Comparison of ENCODE assay signal across 18 cellular contexts in genomic region chr19:53876651-53877224, GRCh38. TPM values are rescaled to one million over a fixed set of nuclear protein-coding genes. Genes with fewer than 3 reads are reported as not detected.
DNase-seq lines count a peak whose midpoint lies in the region; ATAC-seq and TF ChIP-seq lines count a peak whose summit lies in the region.
"Had no signal": no experiment of that assay in that cellular context is flagged by ENCODE, and none has a peak within 500 bp of the region (broad histone marks: within the 10 kb centered on the region; RNA-seq: fewer than 3 reads in every experiment).

No MANE protein-coding gene starts in this region.

- POLR2A ChIA-PET in OCI-LY7 (lab: Charles Lee) = no interaction called here

- intact Hi-C loops in OCI-LY7 (cut with micrococcal nuclease; ENCODE audit: unreplicated experiment) = no loop called here

- ATAC-seq in activated naive CD8-positive, alpha-beta T cell treated with anti-CD3 and anti-CD28 coated beads, Interleukin-2, amount 50 U/mL, for 24 hours = no peak
- ATAC-seq in stimulated activated naive B cell treated with anti-CD40 and anti-IgM and Interleukin-4, amounts not matched to agents 10 μg/mL and 1 μg/mL and 100 μg/mL, for 72 hours (replicated peaks) = no peak

- no peaks in the 10 kb centered on the region for H3K36me3 ChIP-seq in Karpas-422 (ENCODE audit: insufficient read depth, low read length)
- no peaks in the 10 kb centered on the region for H3K36me3 ChIP-seq in OCI-LY7 (ENCODE audit: insufficient read depth, low read length)

- no peaks in the 10 kb centered on the region for H3K9me3 Mint-ChIP-seq in activated naive CD8-positive, alpha-beta T cell (ENCODE audit: low read depth)
- no peaks in the 10 kb centered on the region for H3K9me3 Mint-ChIP-seq in activated naive CD8-positive, alpha-beta T cell treated with anti-CD3 and anti-CD28 coated beads, Interleukin-2, amount 50 U/mL, for 24 hours
- no peaks in the 10 kb centered on the region for H3K9me3 Mint-ChIP-seq in chondrocyte (ENCODE audit: low read depth)
- H3K9me3 Mint-ChIP-seq in stimulated activated naive B cell treated with anti-CD40 and anti-IgM and Interleukin-4, amounts not matched to agents 10 μg/mL and 1 μg/mL and 100 μg/mL, for 72 hours = peaks cover 2 to 5% of the 10 kb centered on the region in 2 donors

- H3K9ac ChIP-seq in Karpas-422 (ENCODE audit: low read length) = no peak overlapping the region

- no peak for DNase-seq in activated naive CD8-positive, alpha-beta T cell treated with anti-CD3 and anti-CD28 coated beads, Interleukin-2, amount 50 U/mL, for 24 hours
- DNase-seq in Karpas-422 = peak; percentile 28
- no peak for DNase-seq in chondrocyte (ENCODE audit: low spot score)
- DNase-seq in stimulated activated naive B cell treated with anti-CD40 and anti-IgM and Interleukin-4, amounts not matched to agents 10 μg/mL and 1 μg/mL and 100 μg/mL, for 72 hours = no peak
- DNase-seq in NCI-H187 treated with DMSO at 0.1 percent for 48 hours (lab: John Stamatoyannopoulos, UW) = no peak
- no peak for DNase-seq in superior temporal gyrus (ENCODE audit: extremely low spot score)
- DNase-seq in OCI-LY7 (ENCODE audit: low spot score) = no peak
- DNase-seq: DMS79; Kasumi-1; kidney; SHP77; stimulated activated CD4-positive, alpha-beta T cell treated with anti-CD3 and anti-CD28 coated beads, Interleukin-12 subunit alpha, Interleukin-12 subunit beta, amount 100 ng/mL, for 4 hours had no signal

- H3K79me2 ChIP-seq in Karpas-422 (ENCODE audit: low read length) (no peaks in the 10 kb centered on the region), OCI-LY7 (ENCODE audit: insufficient read depth, low read depth, low read length) (no peaks in the 10 kb centered on the region)

- CTCF ChIA-PET in OCI-LY7 (lab: Charles Lee; ENCODE audit: unreplicated experiment) = no interaction called here

- H3K27me3 Mint-ChIP-seq in activated naive CD8-positive, alpha-beta T cell = no peaks in the 10 kb centered on the region
- no peaks in the 10 kb centered on the region for H3K27me3 Mint-ChIP-seq in activated naive CD8-positive, alpha-beta T cell treated with anti-CD3 and anti-CD28 coated beads, Interleukin-2, amount 50 U/mL, for 24 hours
- no peaks in the 10 kb centered on the region for H3K27me3 Mint-ChIP-seq in chondrocyte (ENCODE audit: low read depth)
- H3K27me3 Mint-ChIP-seq in stimulated activated naive B cell treated with anti-CD40 and anti-IgM and Interleukin-4, amounts not matched to agents 10 μg/mL and 1 μg/mL and 100 μg/mL, for 72 hours = no peaks in the 10 kb centered on the region

- H3K4me1 Mint-ChIP-seq in activated naive CD8-positive, alpha-beta T cell (ENCODE audit: low read depth) = peaks cover 56% of the 10 kb centered on the region
- H3K4me1 Mint-ChIP-seq in activated naive CD8-positive, alpha-beta T cell treated with anti-CD3 and anti-CD28 coated beads, Interleukin-2, amount 50 U/mL, for 24 hours = peaks cover 56% of the 10 kb centered on the region
- peaks cover 37% of the 10 kb centered on the region for H3K4me1 Mint-ChIP-seq in chondrocyte (ENCODE audit: low read depth)
- peaks cover 32 to 45% of the 10 kb centered on the region in 2 donors for H3K4me1 Mint-ChIP-seq in stimulated activated naive B cell treated with anti-CD40 and anti-IgM and Interleukin-4, amounts not matched to agents 10 μg/mL and 1 μg/mL and 100 μg/mL, for 72 hours

- H3K27ac Mint-ChIP-seq in activated naive CD8-positive, alpha-beta T cell = peak overlapping the region; percentile 67
- H3K27ac Mint-ChIP-seq in activated naive CD8-positive, alpha-beta T cell treated with anti-CD3 and anti-CD28 coated beads, Interleukin-2, amount 50 U/mL, for 24 hours = no peak overlapping the region
- H3K27ac Mint-ChIP-seq in chondrocyte (ENCODE audit: unreplicated experiment) = peak overlapping the region; percentile 36
- peak overlapping the region; percentile 47 for H3K27ac Mint-ChIP-seq in stimulated activated naive B cell treated with anti-CD40 and anti-IgM and Interleukin-4, amounts not matched to agents 10 μg/mL and 1 μg/mL and 100 μg/mL, for 72 hours

- H3K27ac ChIP-seq in Karpas-422 (ENCODE audit: low read length) (no peak overlapping the region), OCI-LY7 (ENCODE audit: low read depth, low read length, poor library complexity, severe bottlenecking) (no peak overlapping the region)
- H3K27ac ChIP-seq: prostate gland had no signal

- H3K4me1 ChIP-seq in Karpas-422 (ENCODE audit: low read length) (peaks cover 2% of the 10 kb centered on the region; the same call in 1 of the 2 replicates), OCI-LY7 (ENCODE audit: insufficient read depth, low read length, poor library complexity, severe bottlenecking) (peaks cover 4% of the 10 kb centered on the region)

- H3K4me3 ChIP-seq in Karpas-422 (ENCODE audit: low read length) (no peak overlapping the region), OCI-LY7 (ENCODE audit: low read depth, low read length, poor library complexity, severe bottlenecking) (no peak overlapping the region)
- H3K4me3 ChIP-seq: prostate gland had no signal

- BruUV-seq in OCI-LY7 (replicated peaks; lab: Mats Ljungman, UMichigan) = no TSS peak

- peak overlapping the region; percentile 65 for H3K4me3 Mint-ChIP-seq in activated naive CD8-positive, alpha-beta T cell
- no peak overlapping the region for H3K4me3 Mint-ChIP-seq in activated naive CD8-positive, alpha-beta T cell treated with anti-CD3 and anti-CD28 coated beads, Interleukin-2, amount 50 U/mL, for 24 hours
- H3K4me3 Mint-ChIP-seq in chondrocyte (ENCODE audit: unreplicated experiment) = no peak overlapping the region
- peak overlapping the region; percentile 12 to 52 for H3K4me3 Mint-ChIP-seq in stimulated activated naive B cell treated with anti-CD40 and anti-IgM and Interleukin-4, amounts not matched to agents 10 μg/mL and 1 μg/mL and 100 μg/mL, for 72 hours

- H3K4me2 ChIP-seq in Karpas-422 (ENCODE audit: low read depth, low read length, poor library complexity, severe bottlenecking) = no peak overlapping the region
- no peak overlapping the region for H3K4me2 ChIP-seq in OCI-LY7 (ENCODE audit: low read length)

- H3K9me2 ChIP-seq in Karpas-422 (replicated peaks; ENCODE audit: insufficient read depth, low read length) (no peaks in the 10 kb centered on the region), OCI-LY7 (ENCODE audit: insufficient read depth, low read length) (no peaks in the 10 kb centered on the region)

- H3K9me3 ChIP-seq in Karpas-422 (ENCODE audit: low read length) = no peaks in the 10 kb centered on the region
- no peaks in the 10 kb centered on the region for H3K9me3 ChIP-seq in OCI-LY7 (ENCODE audit: low read length)
- H3K9me3 ChIP-seq: prostate gland had no signal

- no peaks in the 10 kb centered on the region for H3K27me3 ChIP-seq in Karpas-422 (ENCODE audit: low read length)

- no peak for TF ChIP-seq CTCF in chondrocyte (IDR thresholded peaks at IDR 0.05)
- TF ChIP-seq CTCF in OCI-LY7 (conservative IDR thresholded peaks at IDR 0.05; ENCODE audit: low read length) = no peak

- peaks cover 11% of the 10 kb centered on the region for H3K36me3 Mint-ChIP-seq in activated naive CD8-positive, alpha-beta T cell
- peaks cover 29% of the 10 kb centered on the region for H3K36me3 Mint-ChIP-seq in activated naive CD8-positive, alpha-beta T cell treated with anti-CD3 and anti-CD28 coated beads, Interleukin-2, amount 50 U/mL, for 24 hours (ENCODE audit: low read depth)
- peaks cover 26% of the 10 kb centered on the region for H3K36me3 Mint-ChIP-seq in chondrocyte (ENCODE audit: low read depth)
- peaks cover 27 to 33% of the 10 kb centered on the region in 2 donors for H3K36me3 Mint-ChIP-seq in stimulated activated naive B cell treated with anti-CD40 and anti-IgM and Interleukin-4, amounts not matched to agents 10 μg/mL and 1 μg/mL and 100 μg/mL, for 72 hours

- H2AFZ ChIP-seq in Karpas-422 (ENCODE audit: low read length) = no peak overlapping the region
- H2AFZ ChIP-seq in OCI-LY7 (ENCODE audit: low read length) = no peak overlapping the region

- H4K20me1 ChIP-seq in Karpas-422 (ENCODE audit: insufficient read depth, low read depth, low read length) = no peaks in the 10 kb centered on the region
- H4K20me1 ChIP-seq in OCI-LY7 (ENCODE audit: insufficient read depth, low read length) = no peaks in the 10 kb centered on the region

RNA-seq across cellular contexts. Expression of gene PRKCG, which starts 5.3 kb away (rescaled TPM):
- not detected in 2 replicates for total RNA-seq in Karpas-422 (2014; rRNA removed; shearing (Covaris generic); ENCODE audit: low replicate concordance)
- 0.15 to 0.56 TPM in 2 of 3 replicates, not detected in the other for total RNA-seq in chondrocyte
- not detected in 2 replicates for total RNA-seq in OCI-LY7 (2014; rRNA removed; shearing (Covaris generic))
- not detected in 2 replicates for total RNA-seq in OCI-LY7 (2022)
- total RNA-seq: activated CD8-positive, alpha-beta memory T cell treated with anti-CD3 and anti-CD28 coated beads for 36 hours; bronchial epithelial cell; fibroblast of lung; kidney had no signal

RNA-seq across cellular contexts. Expression of gene MYADM, which starts 9.1 kb away (rescaled TPM):
- total RNA-seq in Karpas-422 (2014; rRNA removed; shearing (Covaris generic); ENCODE audit: low replicate concordance) = not detected in 2 replicates
- total RNA-seq in chondrocyte (184 to 293 TPM (median 292 TPM) in 3 replicates), OCI-LY7 (2022) (0.55 and 0.82 TPM in 2 replicates)
- 0.98 and 3.2 TPM in 2 replicates for total RNA-seq in OCI-LY7 (2014; rRNA removed; shearing (Covaris generic))

RNA-seq across cellular contexts. Expression of gene CACNG7, which starts 32.3 kb away (rescaled TPM):
- not detected in 2 replicates for total RNA-seq in Karpas-422 (2014; rRNA removed; shearing (Covaris generic); ENCODE audit: low replicate concordance)
- total RNA-seq in chondrocyte = not detected in 3 replicates
- not detected in 2 replicates for total RNA-seq in OCI-LY7 (2014; rRNA removed; shearing (Covaris generic))
- total RNA-seq in OCI-LY7 (2022) = not detected in 2 replicates
- total RNA-seq: activated CD8-positive, alpha-beta memory T cell treated with anti-CD3 and anti-CD28 coated beads for 36 hours; bronchial epithelial cell; kidney; mononuclear cell; prostate gland had no signal

RNA-seq across cellular contexts. Expression of gene NLRP12, which starts 52.6 kb away (rescaled TPM):
- not detected in 2 replicates for total RNA-seq in Karpas-422 (2014; rRNA removed; shearing (Covaris generic); ENCODE audit: low replicate concordance)
- total RNA-seq in chondrocyte (not detected in 3 replicates), OCI-LY7 (2022) (not detected in 2 replicates)
- total RNA-seq in OCI-LY7 (2014; rRNA removed; shearing (Covaris generic)) = not detected in 2 replicates
- total RNA-seq: activated CD8-positive, alpha-beta memory T cell treated with anti-CD3 and anti-CD28 coated beads for 36 hours; bronchial epithelial cell; fibroblast of lung had no signal

Comparison
In these comparisons a context has a peak if more than half of its experiments do, and no peak if none do; other contexts are left out.
1. H3K4me3 Mint-ChIP-seq: peak in activated naive CD8-positive, alpha-beta T cell (single experiment) and stimulated activated naive B cell treated with anti-CD40 and anti-IgM and Interleukin-4, amounts not matched to agents 10 μg/mL and 1 μg/mL and 100 μg/mL, for 72 hours (2 of 2); none in activated naive CD8-positive, alpha-beta T cell treated with anti-CD3 and anti-CD28 coated beads, Interleukin-2, amount 50 U/mL, for 24 hours (single experiment) and chondrocyte (single experiment).
2. RNA of gene MYADM, which starts 9.1 kb away (total RNA-seq): 184 to 293 TPM in chondrocyte; 0.55 to 3.2 TPM in OCI-LY7 and not detected in Karpas-422; every median in the first group is over 10 times any median in the second.